31 cellular contexts compared by ENCODE assay signal in the genomic region with DNA sequence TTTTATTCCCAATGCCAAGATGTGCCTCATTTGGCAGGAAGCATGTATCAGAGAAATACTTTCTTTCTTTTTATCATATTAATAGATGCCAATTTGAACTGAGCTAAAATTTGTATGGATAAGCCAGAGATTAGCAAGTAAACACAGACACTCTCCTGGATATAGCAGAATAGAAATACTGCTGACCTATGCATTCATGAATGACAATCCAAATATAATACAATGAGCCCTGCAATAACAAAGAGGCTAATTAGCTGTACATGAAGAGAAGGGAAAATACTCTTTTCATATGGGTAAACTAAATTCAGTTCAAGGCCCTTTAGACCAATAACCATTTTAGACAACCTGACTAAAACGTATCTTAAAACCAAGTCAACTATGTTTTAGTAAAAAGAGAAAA.
"Had no signal": no experiment of that assay in that cellular context is flagged by ENCODE, and none has a peak within 500 bp of the region (broad histone marks: within the 10 kb centered on the region; RNA-seq: fewer than 3 reads in every experiment).

No MANE protein-coding gene starts in this region.

- ATAC-seq: activated CD8-positive, alpha-beta T cell treated with anti-CD3 and anti-CD28 coated beads for 36 hours; activated T-cell treated with anti-CD3 and anti-CD28 coated beads, Interleukin-2, amount 50 U/mL, for 72 hours; activated T-helper 17 cell treated with anti-CD3 and anti-CD28 coated beads, Interleukin-2, amount 50 U/mL, for 72 hours; PC-3 had no signal

- H3K9ac ChIP-seq: SK-N-SH had no signal

- FAIRE-seq: colon had no signal

- H3K4me3 ChIP-seq: Peyer's patch, SJSA1 had no signal

- H3K4me1 ChIP-seq: Peyer's patch, SJSA1 had no signal

- H3K27me3 ChIP-seq: brain microvascular endothelial cell, Peyer's patch, SJSA1 had no signal

- H3K36me3 ChIP-seq: brain microvascular endothelial cell, Peyer's patch, SJSA1 had no signal

- H3K4me2 ChIP-seq: SK-N-SH had no signal

- H3K27ac ChIP-seq: brain microvascular endothelial cell, Peyer's patch, SJSA1 had no signal

- DNase-seq: activated CD4-positive, alpha-beta T cell treated with anti-CD3 and anti-CD28 coated beads, Interleukin-2, amount 10 ng/mL, durations not matched to agents 24 days and 14 days; activated CD4-positive, alpha-beta T cell treated with anti-CD3 and anti-CD28 coated beads, Interleukin-2, amount 50 U/mL, for 4 hours; activated CD8-positive, alpha-beta T cell treated with anti-CD3 and anti-CD28 coated beads for 36 hours; activated effector memory CD4-positive, alpha-beta T cell treated with anti-CD3 and anti-CD28 coated beads, Interleukin-2, amount 50 U/mL, for 16 hours; activated naive CD4-positive, alpha-beta T cell; activated naive CD4-positive, alpha-beta T cell treated with anti-CD3 and anti-CD28 coated beads, Interleukin-2, amount 50 U/mL, for 16 hours; activated naive CD8-positive, alpha-beta T cell treated with anti-CD3 and anti-CD28 coated beads for 36 hours; activated T-cell treated with anti-CD3 and anti-CD28 coated beads, Interleukin-2, amount 50 U/mL, for 1 hour; activated T-cell treated with anti-CD3 and anti-CD28 coated beads, Interleukin-2, amount 50 U/mL, for 72 hours; amniotic stem cell; aorta; brain microvascular endothelial cell; central memory CD4-positive, alpha-beta T cell; Karpas-422; NCI-H1436 treated with DMSO at 0.1 percent for 48 hours; NCI-H1694 treated with DMSO at 0.1 percent for 48 hours; NCI-H2029; NCI-H2171 treated with DMSO at 0.1 percent for 48 hours; NCI-H2227 treated with DMSO at 0.1 percent for 48 hours; NCI-H446; NCI-H524 treated with DMSO at 0.1 percent for 48 hours; NCI-H82; NK-92 treated with Interleukin-12 subunit alpha and Interleukin-12 subunit beta, amount 100 ng/mL, for 24 hours; PC-3; Peyer's patch; RPMI8226; SHP77 treated with DMSO at 0.1 percent for 48 hours; SK-N-SH had no signal

- H3K9me3 ChIP-seq: Peyer's patch, SJSA1, SK-N-SH had no signal
